1 cellular context compared by ENCODE assay signal in genomic region chr5:115841382-115842088, GRCh38.
TF ChIP-seq lines count a peak whose summit lies in the region.

Gene AP3S1, plus strand, starts transcription at chr5:115841935. Its CDS starts 103 bp downstream, at chr5:115842038.
Gene ATG12, minus strand, starts transcription at chr5:115841565. Its CDS starts 13 bp downstream, at chr5:115841552.

TF ChIP-seq in GM12878, 131 proteins besides CTCF, POLR2A, EP300 and RAD21 (continued from another document):
- no peak for TF ChIP-seq ZNF592 (IDR thresholded peaks at IDR 0.05)
- no peak for TF ChIP-seq CBX3 (IDR thresholded peaks at IDR 0.05; ENCODE audit: borderline replicate concordance, low read depth)
- TF ChIP-seq FOXK2 (IDR thresholded peaks at IDR 0.05): no peak; the same call in 1 of the 2 replicates
- no peak for TF ChIP-seq HDAC6 (IDR thresholded peaks at IDR 0.05; ENCODE audit: unreplicated experiment)
- peak; percentile 88; the same call in 1 of the 2 replicates for TF ChIP-seq RB1 (IDR thresholded peaks at IDR 0.05; ENCODE audit: borderline replicate concordance)
- TF ChIP-seq NFIC (IDR thresholded peaks at IDR 0.05; ENCODE audit: low read depth, low read length): peak; percentile 59; the same call in 1 of the 2 replicates
- TF ChIP-seq TAF1 (IDR thresholded peaks at IDR 0.05; ENCODE audit: borderline replicate concordance, low read depth, low read length): peak; percentile 99
- TF ChIP-seq MEF2B (IDR thresholded peaks at IDR 0.05; ENCODE audit: partially characterized antibody, poor library complexity, severe bottlenecking): peak; percentile 69
- no peak for TF ChIP-seq NFYA (IDR thresholded peaks at IDR 0.05; ENCODE audit: borderline replicate concordance, low read depth, low read length)
- TF ChIP-seq KLF5 (IDR thresholded peaks at IDR 0.05; ENCODE audit: partially characterized antibody): peak; percentile 96
- TF ChIP-seq ZSCAN29 (IDR thresholded peaks at IDR 0.05): no peak
- peak; percentile 15; the same call in 1 of the 2 replicates for TF ChIP-seq GATAD2B (conservative IDR thresholded peaks at IDR 0.05; ENCODE audit: low read depth)
- peak; percentile 57 for TF ChIP-seq RELA (IDR thresholded peaks at IDR 0.05; ENCODE audit: borderline replicate concordance, partially characterized antibody)
- TF ChIP-seq BRCA1 (IDR thresholded peaks at IDR 0.05; ENCODE audit: low read depth, low read length): no peak
- no peak for TF ChIP-seq EED (IDR thresholded peaks at IDR 0.05; ENCODE audit: low read depth)
- no peak for TF ChIP-seq CHD4 (IDR thresholded peaks at IDR 0.05)
- no peak for TF ChIP-seq ATF2 (IDR thresholded peaks at IDR 0.05; ENCODE audit: low read length)
- TF ChIP-seq WRNIP1 (IDR thresholded peaks at IDR 0.05; ENCODE audit: borderline replicate concordance, low read depth, low read length): peak; percentile 88; the same call in 1 of the 2 replicates
- TF ChIP-seq ZNF687 (IDR thresholded peaks at IDR 0.05): peak; percentile 41; the same call in 1 of the 2 replicates
- peak; percentile 35 for TF ChIP-seq RUNX3 (IDR thresholded peaks at IDR 0.05; ENCODE audit: low read length)
- TF ChIP-seq NFXL1 (IDR thresholded peaks at IDR 0.05; ENCODE audit: borderline replicate concordance): no peak
